Comparison of ENCODE assay signal across 13 cellular contexts in the genomic region with DNA sequence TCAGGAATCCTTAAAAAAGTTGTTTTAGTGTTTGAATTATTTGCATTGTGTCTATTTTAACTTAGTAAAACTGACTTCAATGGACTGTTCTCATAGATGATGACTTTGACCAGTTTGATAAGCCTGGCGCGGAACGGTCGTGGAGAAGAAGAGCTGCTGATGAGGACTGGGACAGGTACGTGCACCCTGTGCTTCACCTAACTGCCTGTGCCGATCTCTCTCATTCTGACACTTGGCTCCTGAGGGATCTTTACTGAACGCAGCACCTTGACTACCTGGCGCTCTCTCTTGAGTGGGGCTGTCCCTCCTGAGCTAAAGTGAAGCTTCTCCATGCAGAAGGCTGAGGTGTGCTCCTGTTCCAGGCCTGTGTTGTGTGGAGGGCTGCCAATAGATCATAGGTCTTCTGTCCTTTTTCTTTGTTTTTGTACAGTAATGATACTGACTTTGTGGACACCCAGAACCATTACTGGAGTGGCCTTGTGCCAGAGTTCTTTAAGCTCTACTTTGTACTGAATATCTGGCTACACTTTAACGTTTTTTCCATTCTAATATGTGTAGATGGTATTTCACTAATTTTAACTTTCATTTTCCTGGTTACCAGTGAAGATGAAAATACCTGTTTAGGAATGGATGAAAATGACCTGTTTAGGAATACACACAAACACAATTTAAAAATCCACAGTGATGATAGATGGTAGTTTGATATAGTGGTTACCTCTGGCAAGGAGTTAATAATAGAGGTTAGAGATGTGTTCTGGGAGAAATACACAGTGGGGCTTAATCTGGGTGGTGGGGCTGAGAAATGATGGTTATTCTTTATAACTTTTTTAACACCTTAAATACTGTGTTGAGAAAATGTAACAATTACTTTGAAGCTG. TPM values are rescaled to one million over a fixed set of nuclear protein-coding genes. Genes with fewer than 3 reads are reported as not detected.
A peak's percentile ranks its signal among the peaks of the same experiment; 100 is the strongest.
DNase-seq lines count a peak whose midpoint lies in the region; ATAC-seq and TF ChIP-seq lines count a peak whose summit lies in the region.
"Had no signal": no experiment of that assay in that cellular context is flagged by ENCODE, and none has a peak within 500 bp of the region (broad histone marks: within the 10 kb centered on the region; RNA-seq: fewer than 3 reads in every experiment).

No MANE protein-coding gene starts in this region.

- H3K4me1 ChIP-seq in HEK293 (ENCODE audit: control insufficient read depth, insufficient read depth, low read length): peaks cover 5% of the 10 kb centered on the region; the same call in 1 of the 2 replicates
- peaks cover 16% of the 10 kb centered on the region for H3K4me1 ChIP-seq in adipocyte (ENCODE audit: control insufficient read depth, insufficient read depth, low read length)
- H3K4me1 ChIP-seq in mesodermal cell (ENCODE audit: control insufficient read depth, insufficient read depth, low read length, poor library complexity, severe bottlenecking): peaks cover 14% of the 10 kb centered on the region
- H3K4me1 ChIP-seq: SJCRH30 had no signal

- no peak for TF ChIP-seq CTCF in CD4-positive, alpha-beta T cell (IDR thresholded peaks at IDR 0.05)
- no peak for TF ChIP-seq CTCF in HEK293 (tag by site-specific recombination; IDR thresholded peaks at IDR 0.05)

- H3K4me3 Mint-ChIP-seq in CD4-positive, alpha-beta T cell: no peak overlapping the region

- peak overlapping the region; percentile 8 for H3K27ac Mint-ChIP-seq in CD4-positive, alpha-beta T cell

- H3K36me3 ChIP-seq in HEK293 (ENCODE audit: control insufficient read depth in 2 of 2, insufficient read depth in 1 of 2, low read length in 2 of 2): peaks cover 0 to 5% of the 10 kb centered on the region in 2 experiments; a peak in 1 of 3 replicates
- no peaks in the 10 kb centered on the region for H3K36me3 ChIP-seq in adipocyte (ENCODE audit: control insufficient read depth, insufficient read depth, low read length, severe bottlenecking)
- H3K36me3 ChIP-seq in mesodermal cell (ENCODE audit: control insufficient read depth, insufficient read depth, low read length): peaks cover 20% of the 10 kb centered on the region

- H3K27me3 ChIP-seq in CD4-positive, alpha-beta T cell (ENCODE audit: control insufficient read depth, insufficient read depth, low read length): no peaks in the 10 kb centered on the region
- H3K27me3 ChIP-seq in adipocyte (replicated peaks; ENCODE audit: control insufficient read depth, insufficient read depth, low read length): no peaks in the 10 kb centered on the region
- H3K27me3 ChIP-seq: SJCRH30 had no signal

- WGBS in mesodermal cell (ENCODE audit: insufficient coverage in 2 of 2), 2 experiments: 88 to 95% methylated on average over 8 of the region's 9 CpGs

- H3K9me3 Mint-ChIP-seq in CD4-positive, alpha-beta T cell: no peaks in the 10 kb centered on the region

- no peak overlapping the region for H3K4me3 ChIP-seq in HEK293 (ENCODE audit: low read depth, low read length)
- peak overlapping the region; percentile 57 for H3K4me3 ChIP-seq in adipocyte (ENCODE audit: low read length)
- no peak overlapping the region for H3K4me3 ChIP-seq in mesodermal cell (ENCODE audit: extremely low read depth, insufficient read depth, low read length, poor library complexity, severe bottlenecking)
- H3K4me3 ChIP-seq: SJCRH30 had no signal

- no peak for ATAC-seq in CD4-positive, alpha-beta T cell (ENCODE audit: poor library complexity)

- POLR2A ChIA-PET in CD4-positive, alpha-beta T cell (lab: Charles Lee): interaction anchor here (1.1 to 1.4 kb wide), 2 partner anchors 21 kb away, joined by 3 to 4 read pairs; partner anchors contain the start of gene RBM33
- POLR2A ChIA-PET in HEK293 (lab: Yijun Ruan, JAX): interaction anchor here (1.1 kb wide), 1 partner anchor 21 kb away, joined by 3 read pairs; no protein-coding TSS in a partner anchor

- no peak for DNase-seq in CD4-positive, alpha-beta T cell
- no peak for DNase-seq in adipocyte (ENCODE audit: low read depth)
- no peak for DNase-seq in NCI-H2029 treated with DMSO at 0.1 percent for 48 hours (lab: John Stamatoyannopoulos, UW)
- DNase-seq in SKM-1 (lab: John Stamatoyannopoulos, UW; ENCODE audit: unreplicated experiment): no peak
- no peak for DNase-seq in GM03348 (ENCODE audit: low spot score)
- DNase-seq in nucleus accumbens (lab: John Stamatoyannopoulos, UW): no peak
- DNase-seq: C1 segment of cervical spinal cord, Karpas-422, NCI-H187 treated with DMSO at 0.1 percent for 48 hours, NCI-H82, SJCRH30 had no signal

- CTCF ChIA-PET in CD4-positive, alpha-beta T cell (lab: Charles Lee): no interaction called here
- CTCF ChIA-PET in HEK293 (lab: Yijun Ruan, JAX): interaction anchor here (0.5 to 0.7 kb wide), 2 partner anchors 59 to 102 kb away, joined by 3 read pairs; no protein-coding TSS in a partner anchor

- no peak overlapping the region for H3K27ac ChIP-seq in CD4-positive, alpha-beta T cell (ENCODE audit: low read depth, low read length)
- no peak overlapping the region for H3K27ac ChIP-seq in HEK293 (ENCODE audit: extremely low read depth, low read depth, low read length)
- H3K27ac ChIP-seq in mesodermal cell (ENCODE audit: low read depth, low read length, severe bottlenecking): peak overlapping the region; percentile 36
- H3K27ac ChIP-seq: SJCRH30 had no signal

- H3K9me3 ChIP-seq in CD4-positive, alpha-beta T cell (ENCODE audit: control insufficient read depth, low read length): no peaks in the 10 kb centered on the region
- H3K9me3 ChIP-seq in HEK293 (ENCODE audit: control insufficient read depth, insufficient read depth, low read depth, low read length): no peaks in the 10 kb centered on the region
- no peaks in the 10 kb centered on the region for H3K9me3 ChIP-seq in adipocyte (ENCODE audit: control insufficient read depth, low read length)
- H3K9me3 ChIP-seq in mesodermal cell (ENCODE audit: control insufficient read depth, low read length): no peaks in the 10 kb centered on the region
- H3K9me3 ChIP-seq: SJCRH30 had no signal

- H3K9ac ChIP-seq in adipocyte (ENCODE audit: low read length): no peak overlapping the region

- peaks cover 66% of the 10 kb centered on the region for H3K36me3 Mint-ChIP-seq in CD4-positive, alpha-beta T cell (ENCODE audit: low read depth)

- peaks cover 85% of the 10 kb centered on the region for H3K4me1 Mint-ChIP-seq in CD4-positive, alpha-beta T cell (ENCODE audit: low read depth)

- no peaks in the 10 kb centered on the region for H3K27me3 Mint-ChIP-seq in CD4-positive, alpha-beta T cell

- intact Hi-C loops in CD4-positive, alpha-beta T cell (cut with DNase I, micrococcal nuclease): no loop called here

TF ChIP-seq in HEK293, 187 proteins besides CTCF, POLR2A, EP300 and RAD21 (continues in another document):
- TF ChIP-seq HOXD13 (CRISPR knock-in tag; IDR thresholded peaks at IDR 0.05; ENCODE audit: borderline replicate concordance): no peak
- TF ChIP-seq ZBTB1 (tag by site-specific recombination; IDR thresholded peaks at IDR 0.05): no peak
- TF ChIP-seq ZNF391 (tag by site-specific recombination; IDR thresholded peaks at IDR 0.05; ENCODE audit: borderline replicate concordance, low read depth): no peak
- no peak for TF ChIP-seq ZNF449 (tag by site-specific recombination; IDR thresholded peaks at IDR 0.05)
- TF ChIP-seq BCL11A (tag by site-specific recombination; IDR thresholded peaks at IDR 0.05; ENCODE audit: low read depth): no peak
- TF ChIP-seq TRIM28 (IDR thresholded peaks at IDR 0.05; ENCODE audit: borderline replicate concordance, low read length): no peak
- TF ChIP-seq ZNF146 (tag by site-specific recombination; IDR thresholded peaks at IDR 0.05): no peak
- TF ChIP-seq, protein P1, sequence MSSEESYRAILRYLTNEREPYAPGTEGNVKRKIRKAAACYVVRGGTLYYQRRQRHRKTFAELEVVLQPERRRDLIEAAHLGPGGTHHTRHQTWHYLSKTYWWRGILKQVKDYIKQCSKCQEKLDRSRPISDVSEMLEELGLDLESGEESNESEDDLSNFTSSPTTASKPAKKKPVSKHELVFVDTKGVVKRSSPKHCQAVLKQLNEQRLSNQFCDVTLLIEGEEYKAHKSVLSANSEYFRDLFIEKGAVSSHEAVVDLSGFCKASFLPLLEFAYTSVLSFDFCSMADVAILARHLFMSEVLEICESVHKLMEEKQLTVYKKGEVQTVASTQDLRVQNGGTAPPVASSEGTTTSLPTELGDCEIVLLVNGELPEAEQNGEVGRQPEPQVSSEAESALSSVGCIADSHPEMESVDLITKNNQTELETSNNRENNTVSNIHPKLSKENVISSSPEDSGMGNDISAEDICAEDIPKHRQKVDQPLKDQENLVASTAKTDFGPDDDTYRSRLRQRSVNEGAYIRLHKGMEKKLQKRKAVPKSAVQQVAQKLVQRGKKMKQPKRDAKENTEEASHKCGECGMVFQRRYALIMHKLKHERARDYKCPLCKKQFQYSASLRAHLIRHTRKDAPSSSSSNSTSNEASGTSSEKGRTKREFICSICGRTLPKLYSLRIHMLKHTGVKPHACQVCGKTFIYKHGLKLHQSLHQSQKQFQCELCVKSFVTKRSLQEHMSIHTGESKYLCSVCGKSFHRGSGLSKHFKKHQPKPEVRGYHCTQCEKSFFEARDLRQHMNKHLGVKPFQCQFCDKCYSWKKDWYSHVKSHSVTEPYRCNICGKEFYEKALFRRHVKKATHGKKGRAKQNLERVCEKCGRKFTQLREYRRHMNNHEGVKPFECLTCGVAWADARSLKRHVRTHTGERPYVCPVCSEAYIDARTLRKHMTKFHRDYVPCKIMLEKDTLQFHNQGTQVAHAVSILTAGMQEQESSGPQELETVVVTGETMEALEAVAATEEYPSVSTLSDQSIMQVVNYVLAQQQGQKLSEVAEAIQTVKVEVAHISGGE (tag by site-specific recombination; conservative IDR thresholded peaks at IDR 0.05; ENCODE audit: low read depth): no peak
- no peak for TF ChIP-seq ZNF529 (tag by site-specific recombination; IDR thresholded peaks at IDR 0.05; ENCODE audit: insufficient replicate concordance)

RNA-seq across cellular contexts. Expression of gene RBM33, which starts 20.9 kb away (rescaled TPM):
- total RNA-seq in CD4-positive, alpha-beta T cell: 100 to 1,000 TPM; 178 to 184 TPM
- polyA plus RNA-seq in mesodermal cell (2013, experiment 1 of 2): 43.1 TPM
- 32.3 TPM for polyA plus RNA-seq in mesodermal cell (2013, experiment 2 of 2)
